In the genomic region with DNA sequence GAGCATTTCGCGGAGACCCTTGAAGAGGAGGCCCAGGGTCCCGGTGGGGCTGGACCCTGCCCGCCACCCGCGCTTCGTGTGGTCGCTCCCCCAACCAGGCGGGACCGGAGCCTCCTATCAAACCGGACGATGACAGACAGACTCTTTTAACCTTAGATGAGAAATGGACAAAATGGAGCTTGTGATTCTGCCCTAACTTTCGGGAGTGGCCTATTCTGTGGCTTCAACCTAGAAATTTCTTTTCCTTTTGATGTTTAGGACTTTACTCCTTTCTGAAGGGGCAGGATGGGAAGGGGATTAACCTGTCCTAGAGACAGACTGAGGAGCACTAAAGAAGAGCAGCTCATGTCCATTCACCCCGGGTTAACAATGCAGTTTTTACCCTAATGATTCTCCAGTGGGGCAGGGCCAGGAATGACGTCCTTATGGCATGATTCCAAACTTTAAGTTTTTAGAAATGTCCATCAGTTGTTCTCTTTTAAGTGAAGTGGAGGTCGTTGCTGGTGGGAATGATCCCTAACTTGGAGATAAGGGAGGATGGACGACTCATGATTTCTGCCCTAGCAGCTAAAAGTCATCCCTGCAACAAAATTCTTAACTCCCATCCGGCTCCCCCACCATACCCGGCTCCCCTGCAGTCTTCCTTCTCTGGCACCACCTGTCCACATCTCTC, we compare ENCODE assay signal across 9 cellular contexts. TPM values are rescaled to one million over a fixed set of nuclear protein-coding genes. Genes with fewer than 3 reads are reported as not detected.
A peak's percentile ranks its signal among the peaks of the same experiment; 100 is the strongest.
DNase-seq lines count a peak whose midpoint lies in the region; ATAC-seq and TF ChIP-seq lines count a peak whose summit lies in the region.
"Had no signal": no experiment of that assay in that cellular context is flagged by ENCODE, and none has a peak within 500 bp of the region (broad histone marks: within the 10 kb centered on the region; RNA-seq: fewer than 3 reads in every experiment).

No MANE protein-coding gene starts in this region.

- POLR2A ChIA-PET in HCT116 (lab: Charles Lee) (no interaction called here), Panc1 (lab: Charles Lee) (no interaction called here)

- TF ChIP-seq CTCF in HCT116 (IDR thresholded peaks at IDR 0.05 in 2 of 3, conservative IDR thresholded peaks at IDR 0.05 in 1 of 3; ENCODE audit: borderline replicate concordance in 1 of 3, insufficient read depth in 1 of 3, low read depth in 2 of 3, low read length in 2 of 3) (no peak), Panc1 (IDR thresholded peaks at IDR 0.05) (no peak), mesothelial cell of epicardium (IDR thresholded peaks at IDR 0.05; ENCODE audit: unreplicated experiment) (no peak)

- DNase-seq in Daoy (ENCODE audit: low read depth): peak; percentile 25
- DNase-seq in HCT116 (ENCODE audit: low read depth, low spot score): no peak
- DNase-seq in Panc1 (ENCODE audit: low read depth, low spot score): no peak
- no peak for DNase-seq in mesothelial cell of epicardium (ENCODE audit: low spot score in 2 of 2, unreplicated experiment in 2 of 2)
- DNase-seq in stimulated activated CD4-positive, alpha-beta T cell treated with anti-CD3 and anti-CD28 coated beads, Interleukin-4, amount 100 ng/mL, for 4 hours: no peak
- no peak for DNase-seq in NCI-H526 treated with DMSO at 0.1 percent for 48 hours (lab: John Stamatoyannopoulos, UW)
- no peak for DNase-seq in NK-92 (lab: John Stamatoyannopoulos, UW; ENCODE audit: unreplicated experiment)

- peak overlapping the region; percentile 51 for H3K27ac ChIP-seq in HCT116 (ENCODE audit: low read depth, low read length)
- peak overlapping the region; percentile 88 for H3K27ac ChIP-seq in Panc1 (ENCODE audit: low read length)
- H3K27ac ChIP-seq in ectodermal cell (ENCODE audit: insufficient read depth, low read depth, low read length, poor library complexity, severe bottlenecking): no peak overlapping the region

- no peaks in the 10 kb centered on the region for H3K9me2 ChIP-seq in HCT116 (ENCODE audit: insufficient read depth)

- in situ Hi-C loops in Panc1 (cut with HindIII; ENCODE audit: low pct_unique_long_range_greater_than_20kb, low sequenced_read_pairs): no loop called here

- H3K79me2 ChIP-seq in HCT116 (ENCODE audit: insufficient read depth, low read length): no peaks in the 10 kb centered on the region

- ATAC-seq in HCT116: peak; percentile 6; the same call in 1 of the 2 replicates
- no peak; the same call in none of the 2 replicates for ATAC-seq in Panc1

- peaks cover 17% of the 10 kb centered on the region for H3K4me1 Mint-ChIP-seq in mesothelial cell of epicardium

- TF ChIP-seq POLR2A in HCT116 (IDR thresholded peaks at IDR 0.05; ENCODE audit: borderline replicate concordance, extremely low read depth, insufficient read depth, insufficient read length): no peak

- RAD21 ChIA-PET in HCT116 (lab: Charles Lee; ENCODE audit: low non-redundant PET in 1 of 2, low total read pairs in 2 of 2, uncharacterized antibody in 2 of 2, unreplicated experiment in 2 of 2): no interaction called here

- H3K4me1 ChIP-seq in HCT116 (ENCODE audit: control insufficient read depth in 1 of 2, insufficient read depth in 2 of 2, low read length in 2 of 2) (peaks cover 3 to 10% of the 10 kb centered on the region in 2 experiments; a peak in 3 of 4 replicates), Panc1 (ENCODE audit: control insufficient read depth, insufficient read depth, low read length) (peaks cover 8% of the 10 kb centered on the region), ectodermal cell (ENCODE audit: control insufficient read depth, insufficient read depth, low read length) (peaks cover 8% of the 10 kb centered on the region)

- peak overlapping the region; percentile 69 for H3K9ac ChIP-seq in HCT116 (ENCODE audit: low read length)

- H3K4me2 ChIP-seq in HCT116 (ENCODE audit: low read length): peak overlapping the region; percentile 88

- H3K4me3 ChIP-seq in HCT116 (replicated peaks in 1 of 2; ENCODE audit: low read depth in 1 of 2, low read length in 2 of 2): peak overlapping the region; percentile 71 to 78
- peak overlapping the region; percentile 78 to 87 for H3K4me3 ChIP-seq in Panc1 (ENCODE audit: low read depth in 2 of 2, low read length in 2 of 2)
- peak overlapping the region; percentile 79 for H3K4me3 ChIP-seq in ectodermal cell (ENCODE audit: insufficient read depth, low read depth, low read length)

- no peaks in the 10 kb centered on the region for H3K9me3 Mint-ChIP-seq in mesothelial cell of epicardium

- H3K9me3 ChIP-seq in HCT116 (ENCODE audit: control insufficient read depth in 1 of 2, insufficient read depth in 1 of 2, low read depth in 1 of 2, low read length in 2 of 2): no peaks in the 10 kb centered on the region
- no peaks in the 10 kb centered on the region for H3K9me3 ChIP-seq in Panc1 (ENCODE audit: control insufficient read depth, insufficient read depth, low read depth, low read length)
- no peaks in the 10 kb centered on the region for H3K9me3 ChIP-seq in ectodermal cell (ENCODE audit: control insufficient read depth, low read length)

- 20 to 22% methylated on average over 19 of the region's 19 CpGs for WGBS in ectodermal cell, 2 experiments

- H3K36me3 ChIP-seq in HCT116 (ENCODE audit: control insufficient read depth in 1 of 2, insufficient read depth in 2 of 2, low read length in 2 of 2) (no peaks in the 10 kb centered on the region), Panc1 (ENCODE audit: control insufficient read depth, insufficient read depth, low read length) (peaks cover 3% of the 10 kb centered on the region), ectodermal cell (ENCODE audit: control insufficient read depth, insufficient read depth, low read length) (no peaks in the 10 kb centered on the region)

- CTCF ChIA-PET in HCT116 (lab: Charles Lee) (no interaction called here), Panc1 (lab: Charles Lee) (no interaction called here)

- H3K36me3 Mint-ChIP-seq in mesothelial cell of epicardium: peaks cover 2% of the 10 kb centered on the region

- no peaks in the 10 kb centered on the region for H4K20me1 ChIP-seq in HCT116 (ENCODE audit: insufficient read depth)

- peak overlapping the region; percentile 88 for H3K4me3 Mint-ChIP-seq in mesothelial cell of epicardium

- intact Hi-C loops in HCT116 (cut with micrococcal nuclease): no loop called here
- intact Hi-C loops in Panc1 (cut with micrococcal nuclease; ENCODE audit: unreplicated experiment): no loop called here

- TF ChIP-seq RAD21 in HCT116 (IDR thresholded peaks at IDR 0.05; ENCODE audit: low read depth): no peak

- H3K27ac Mint-ChIP-seq in mesothelial cell of epicardium: peak overlapping the region; percentile 96

- no peaks in the 10 kb centered on the region for H3K27me3 ChIP-seq in HCT116 (ENCODE audit: insufficient read depth, low read length)
- no peaks in the 10 kb centered on the region for H3K27me3 ChIP-seq in Panc1 (ENCODE audit: control insufficient read depth, insufficient read depth, low read length)
- no peaks in the 10 kb centered on the region for H3K27me3 ChIP-seq in ectodermal cell (ENCODE audit: control insufficient read depth, insufficient read depth, low read length, poor library complexity, severe bottlenecking)

- BruUV-seq in HCT116 (replicated peaks; lab: Mats Ljungman, UMichigan) (no TSS peak), Panc1 (replicated peaks; lab: Mats Ljungman, UMichigan) (TSS peak; percentile 73)

- H2AFZ ChIP-seq in HCT116 (ENCODE audit: low read depth, low read length, poor library complexity, severe bottlenecking): no peak overlapping the region

- no peaks in the 10 kb centered on the region for H3K27me3 Mint-ChIP-seq in mesothelial cell of epicardium (ENCODE audit: low read depth)

TF ChIP-seq in HCT116, 20 proteins besides CTCF, POLR2A, EP300 and RAD21 (continues in another document):
- TF ChIP-seq, protein P1, sequence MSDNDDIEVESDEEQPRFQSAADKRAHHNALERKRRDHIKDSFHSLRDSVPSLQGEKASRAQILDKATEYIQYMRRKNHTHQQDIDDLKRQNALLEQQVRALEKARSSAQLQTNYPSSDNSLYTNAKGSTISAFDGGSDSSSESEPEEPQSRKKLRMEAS (IDR thresholded peaks at IDR 0.05): no peak
- TF ChIP-seq CBX3 (IDR thresholded peaks at IDR 0.05; ENCODE audit: low read depth): no peak

RNA-seq across cellular contexts. Expression of a gene that starts 1.0 kb away (rescaled TPM):
- 19.1 and 20.7 TPM in 2 replicates for total RNA-seq in Daoy (2014; rRNA removed; shearing (Covaris generic))
- 6.9 TPM for total RNA-seq in HCT116 (2021; ENCODE audit: unreplicated experiment)
- polyA plus RNA-seq in HCT116 (2012): 3.4 and 4.5 TPM in 2 replicates
- total RNA-seq in Panc1 (2021; ENCODE audit: unreplicated experiment): 17.4 TPM
- 11.6 TPM for polyA plus RNA-seq in Panc1 (2012; ENCODE audit: insufficient read length)
- polyA plus RNA-seq in ectodermal cell (2013, experiment 1 of 4): 29.4 TPM
- polyA plus RNA-seq in ectodermal cell (2013, experiment 2 of 4): 30.4 TPM
- 30.5 TPM for polyA plus RNA-seq in ectodermal cell (2013, experiment 3 of 4)
- 28.9 TPM for polyA plus RNA-seq in ectodermal cell (2013, experiment 4 of 4)
- total RNA-seq in mesothelial cell of epicardium: 25.1 to 26.2 TPM (median 25.6 TPM) in 3 replicates

RNA-seq across cellular contexts. Expression of a gene that starts 15.4 kb away (rescaled TPM):
- 0.06 TPM in 1 of 2 replicates, not detected in the other for total RNA-seq in Daoy (2014; rRNA removed; shearing (Covaris generic))
- total RNA-seq in HCT116 (2021; ENCODE audit: unreplicated experiment): not detected
- not detected in 2 replicates for polyA plus RNA-seq in HCT116 (2012)
- total RNA-seq in Panc1 (2021; ENCODE audit: unreplicated experiment): 1.2 TPM
- 0.96 TPM for polyA plus RNA-seq in Panc1 (2012; ENCODE audit: insufficient read length)
- polyA plus RNA-seq in ectodermal cell (2013, experiment 1 of 4): 2.1 TPM
- 2.8 TPM for polyA plus RNA-seq in ectodermal cell (2013, experiment 2 of 4)
- 2.0 TPM for polyA plus RNA-seq in ectodermal cell (2013, experiment 3 of 4)
- 2.6 TPM for polyA plus RNA-seq in ectodermal cell (2013, experiment 4 of 4)
- 9.2 to 10.1 TPM (median 9.9 TPM) in 3 replicates for total RNA-seq in mesothelial cell of epicardium

RNA-seq across cellular contexts. Expression of a gene that starts 54.2 kb away (rescaled TPM):
- total RNA-seq in Daoy (2014; rRNA removed; shearing (Covaris generic)): not detected in 2 replicates
- total RNA-seq in HCT116 (2021; ENCODE audit: unreplicated experiment) (not detected), Panc1 (2021; ENCODE audit: unreplicated experiment) (not detected), mesothelial cell of epicardium (not detected in 3 replicates)
- not detected in 2 replicates for polyA plus RNA-seq in HCT116 (2012)
- polyA plus RNA-seq in Panc1 (2012; ENCODE audit: insufficient read length): not detected
- not detected for polyA plus RNA-seq in ectodermal cell (2013, experiment 1 of 4)
- polyA plus RNA-seq in ectodermal cell (2013, experiment 2 of 4): not detected
- not detected for polyA plus RNA-seq in ectodermal cell (2013, experiment 3 of 4)
- polyA plus RNA-seq in ectodermal cell (2013, experiment 4 of 4): not detected
- total RNA-seq: subcutaneous adipose tissue had no signal
